In genomic region chr2:21759819-21760218, GRCh38 we compare ENCODE assay signal across 28 cellular contexts.
"Had no signal": no experiment of that assay in that cellular context is flagged by ENCODE, and none has a peak within 500 bp of the region (broad histone marks: within the 10 kb centered on the region; RNA-seq: fewer than 3 reads in every experiment).

No MANE protein-coding gene starts in this region.

- H3K4me1 Mint-ChIP-seq: activated naive CD8-positive, alpha-beta T cell treated with anti-CD3 and anti-CD28 coated beads, Interleukin-2, amount 50 U/mL, for 24 hours had no signal

- H3K36me3 ChIP-seq: ascending aorta, cardiac muscle cell, Peyer's patch had no signal

- ATAC-seq: activated CD8-positive, alpha-beta T cell treated with anti-CD3 and anti-CD28 coated beads, Interleukin-2, amount 10 ng/mL, durations not matched to agents 7 days and 5 days; activated naive CD4-positive, alpha-beta T cell treated with anti-CD3 and anti-CD28 coated beads, Interleukin-2, amount 50 U/mL, for 72 hours; activated naive CD8-positive, alpha-beta T cell treated with anti-CD3 and anti-CD28 coated beads, Interleukin-2, amount 50 U/mL, for 24 hours; WTC11 had no signal

- H3K4me1 ChIP-seq: ascending aorta, Peyer's patch had no signal

- H3K9me3 ChIP-seq: ascending aorta, Peyer's patch had no signal

- H3K4me3 Mint-ChIP-seq: activated CD8-positive, alpha-beta T cell treated with anti-CD3 and anti-CD28 coated beads, Interleukin-2, amount 10 ng/mL, durations not matched to agents 7 days and 5 days; activated naive CD8-positive, alpha-beta T cell treated with anti-CD3 and anti-CD28 coated beads, Interleukin-2, amount 50 U/mL, for 24 hours; activated T-helper 1 cell treated with anti-CD3 and anti-CD28 coated beads, Interleukin-12 subunit alpha, Interleukin-12 subunit beta, Interleukin-2, Interleukin-4 antibody, amounts not matched to agents 30 ng/mL and 10 ng/mL and 1 ng/mL, durations not matched to agents 14 hours and 24 hours and 36 hours; brain; T-helper 1 cell treated with Interleukin-12 subunit alpha and Interleukin-12 subunit beta and Interleukin-4 antibody, amounts not matched to agents 30 μg/mL and 1 μg/mL, for 36 hours; WTC11 had no signal

- H3K36me3 Mint-ChIP-seq: activated naive CD4-positive, alpha-beta T cell treated with anti-CD3 and anti-CD28 coated beads, Interleukin-2, amount 50 U/mL, for 72 hours; brain had no signal

- DNase-seq: activated CD4-positive, alpha-beta T cell treated with anti-CD3 and anti-CD28 coated beads for 48 hours; activated CD4-positive, alpha-beta T cell treated with anti-CD3 and anti-CD28 coated beads, Interleukin-2, amount 50 U/mL, for 4 hours; activated CD4-positive, CD25-positive, alpha-beta regulatory T cell treated with anti-CD3 and anti-CD28 coated beads, Interleukin-2, amount 50 U/mL, for 72 hours; activated CD8-positive, alpha-beta memory T cell treated with anti-CD3 and anti-CD28 coated beads, Interleukin-2, amount 50 U/mL, for 48 hours; activated CD8-positive, alpha-beta T cell treated with anti-CD3 and anti-CD28 coated beads, Interleukin-2, amount 10 ng/mL, durations not matched to agents 7 days and 5 days; activated effector memory CD4-positive, alpha-beta T cell treated with anti-CD3 and anti-CD28 coated beads, Interleukin-2, amount 50 U/mL, for 16 hours; activated naive CD4-positive, alpha-beta T cell treated with Interleukin-2 at 50 U/mL for 16 hours; activated naive CD8-positive, alpha-beta T cell treated with anti-CD3 and anti-CD28 coated beads, Interleukin-2, amount 50 U/mL, for 24 hours; activated T-cell treated with anti-CD3 and anti-CD28 coated beads, Interleukin-2, amount 50 U/mL, for 1 hour; amniotic stem cell; MM.1S; NCI-H1092 treated with DMSO at 0.1 percent for 48 hours; NCI-H1417 treated with DMSO at 0.1 percent for 48 hours; NCI-H1694 treated with DMSO at 0.1 percent for 48 hours; NCI-H2029 treated with DMSO at 0.1 percent for 48 hours; NCI-H345; NCI-H510A; NCI-H526 treated with DMSO at 0.1 percent for 48 hours; NK-92 treated with Interleukin-12 subunit alpha and Interleukin-12 subunit beta, amount 100 ng/mL, for 24 hours; Peyer's patch; SHP77 had no signal

- H3K27me3 ChIP-seq: ascending aorta, cardiac muscle cell, Peyer's patch had no signal

- H3K27me3 Mint-ChIP-seq: activated naive CD8-positive, alpha-beta T cell treated with anti-CD3 and anti-CD28 coated beads, Interleukin-2, amount 50 U/mL, for 24 hours had no signal

- H3K4me3 ChIP-seq: ascending aorta, cardiac muscle cell, Peyer's patch had no signal

- H3K27ac Mint-ChIP-seq: activated CD8-positive, alpha-beta T cell treated with anti-CD3 and anti-CD28 coated beads, Interleukin-2, amount 10 ng/mL, durations not matched to agents 7 days and 5 days; activated naive CD4-positive, alpha-beta T cell treated with anti-CD3 and anti-CD28 coated beads, Interleukin-2, amount 50 U/mL, for 72 hours; activated naive CD8-positive, alpha-beta T cell treated with anti-CD3 and anti-CD28 coated beads, Interleukin-2, amount 50 U/mL, for 24 hours; activated T-helper 1 cell treated with anti-CD3 and anti-CD28 coated beads, Interleukin-12 subunit alpha, Interleukin-12 subunit beta, Interleukin-2, Interleukin-4 antibody, amounts not matched to agents 30 ng/mL and 10 ng/mL and 1 ng/mL, durations not matched to agents 14 hours and 24 hours and 36 hours; T-helper 1 cell treated with Interleukin-12 subunit alpha and Interleukin-12 subunit beta and Interleukin-4 antibody, amounts not matched to agents 30 μg/mL and 1 μg/mL, for 36 hours; WTC11 had no signal
